ENCODE assay signal across 14 cellular contexts in genomic region chr2:149611100-149611820, GRCh38. TPM values are rescaled to one million over a fixed set of nuclear protein-coding genes. Genes with fewer than 3 reads are reported as not detected.
DNase-seq lines count a peak whose midpoint lies in the region; ATAC-seq and TF ChIP-seq lines count a peak whose summit lies in the region.
"Had no signal": no experiment of that assay in that cellular context is flagged by ENCODE, and none has a peak within 500 bp of the region (broad histone marks: within the 10 kb centered on the region; RNA-seq: fewer than 3 reads in every experiment).

No MANE protein-coding gene starts in this region.

- no CpG with 5 or more reads among the region's 7 CpGs for WGBS in mesendoderm (ENCODE audit: extremely low coverage, insufficient coverage, low lambda C conversion rate)
- 70 to 85% (median 79%) methylated on average over 7 of the region's 7 CpGs for WGBS in stomach, 5 donors

- H3K4ac ChIP-seq in mesendoderm (ENCODE audit: low read depth, low read length), result no peak overlapping the region

- no peaks in the 10 kb centered on the region for H3K79me1 ChIP-seq in mesendoderm (ENCODE audit: low read length)

- no peak for DNase-seq in Caco-2
- peak; percentile 88 for DNase-seq in NCI-H1694 (lab: John Stamatoyannopoulos, UW)
- peak; percentile 64 for DNase-seq in mesendoderm
- no peak for DNase-seq in MG63
- no peak for DNase-seq in stomach
- DNase-seq in central memory CD4-positive, alpha-beta T cell, result no peak
- DNase-seq: activated CD4-positive, alpha-beta T cell treated with anti-CD3 and anti-CD28 coated beads for 36 hours; activated naive CD4-positive, alpha-beta T cell treated with anti-CD3 and anti-CD28 coated beads, Interleukin-2, amount 10 ng/mL, durations not matched to agents 7 days and 5 days; Calu3; effector CD4-positive, alpha-beta T cell; occipital lobe; SHP77 had no signal

- H3K27me3 ChIP-seq in Caco-2 (replicated peaks; ENCODE audit: control insufficient read depth, insufficient read depth, low read length), result no peaks in the 10 kb centered on the region
- no peaks in the 10 kb centered on the region for H3K27me3 ChIP-seq in mesendoderm (ENCODE audit: insufficient read depth, low read length, poor library complexity)
- no peaks in the 10 kb centered on the region for H3K27me3 ChIP-seq in MG63
- no peaks in the 10 kb centered on the region for H3K27me3 ChIP-seq in stomach

- no peak for TF ChIP-seq EP300 in stomach (IDR thresholded peaks at IDR 0.05)

- BruUV-seq in Caco-2 (replicated peaks; lab: Mats Ljungman, UMichigan), result no TSS peak

- H3K4me3 Mint-ChIP-seq in Caco-2 (ENCODE audit: unreplicated experiment) (no peak overlapping the region), brain (peak overlapping the region in 1 of 5 experiments; percentile 6)
- H3K4me3 Mint-ChIP-seq: activated CD4-positive, alpha-beta T cell treated with anti-CD3 and anti-CD28 coated beads for 36 hours; activated naive CD4-positive, alpha-beta T cell treated with anti-CD3 and anti-CD28 coated beads, Interleukin-2, amount 10 ng/mL, durations not matched to agents 7 days and 5 days had no signal

- no peaks in the 10 kb centered on the region for H3K36me3 Mint-ChIP-seq in Caco-2 (ENCODE audit: insufficient read depth, unreplicated experiment)
- H3K36me3 Mint-ChIP-seq in brain, result peaks cover 9% of the 10 kb centered on the region
- H3K36me3 Mint-ChIP-seq: activated naive CD4-positive, alpha-beta T cell treated with anti-CD3 and anti-CD28 coated beads, Interleukin-2, amount 10 ng/mL, durations not matched to agents 7 days and 5 days had no signal

- H4K8ac ChIP-seq in mesendoderm (ENCODE audit: low read depth, low read length), result no peak overlapping the region

- no peak overlapping the region for H2BK120ac ChIP-seq in mesendoderm (ENCODE audit: low read depth, low read length)

- no peak for TF ChIP-seq POLR2A in stomach (IDR thresholded peaks at IDR 0.05)

- H2BK15ac ChIP-seq in mesendoderm (replicated peaks; ENCODE audit: low read depth), result no peak overlapping the region

- H2BK5ac ChIP-seq in mesendoderm (ENCODE audit: low read length), result no peak overlapping the region

- peaks cover 20% of the 10 kb centered on the region for H3K4me1 ChIP-seq in Caco-2
- H3K4me1 ChIP-seq in mesendoderm (ENCODE audit: control insufficient read depth, low read depth, low read length), result no peaks in the 10 kb centered on the region
- H3K4me1 ChIP-seq in stomach, result peaks cover 4 to 15% (median 11%) of the 10 kb centered on the region in 4 donors

- H3K4me2 ChIP-seq in mesendoderm (ENCODE audit: low read length), result no peak overlapping the region

- no peak overlapping the region for H2AK5ac ChIP-seq in mesendoderm (ENCODE audit: low read length)

- no peaks in the 10 kb centered on the region for H3K9me3 ChIP-seq in Caco-2
- no peaks in the 10 kb centered on the region; the same call in 1 of the 2 replicates for H3K9me3 ChIP-seq in MG63
- no peaks in the 10 kb centered on the region for H3K9me3 ChIP-seq in stomach

- no peak overlapping the region for H4K5ac ChIP-seq in mesendoderm (ENCODE audit: low read length)

- no peak overlapping the region for H3K9ac ChIP-seq in mesendoderm (ENCODE audit: low read length)

- POLR2A ChIA-PET in Caco-2 (lab: Charles Lee), result no interaction called here

- H3K36me3 ChIP-seq in Caco-2 (ENCODE audit: control insufficient read depth, insufficient read depth, low read length) (no peaks in the 10 kb centered on the region), mesendoderm (ENCODE audit: control insufficient read depth, insufficient read depth, low read length) (no peaks in the 10 kb centered on the region), MG63 (no peaks in the 10 kb centered on the region), stomach (no peaks in the 10 kb centered on the region)

- no peak for ATAC-seq in GM21737 (IDR thresholded peaks at IDR 0.05; ENCODE audit: unreplicated experiment)
- ATAC-seq: activated CD4-positive, alpha-beta T cell treated with anti-CD3 and anti-CD28 coated beads for 36 hours had no signal

- intact Hi-C loops in Caco-2 (cut with micrococcal nuclease; ENCODE audit: unreplicated experiment) (loop anchor here (5.0 kb wide), 2 partner anchors 41 to 106 kb away; no protein-coding TSS in a partner anchor), stomach (cut with DNase I; ENCODE audit: low total_unique reads) (no loop called here)

- no peaks in the 10 kb centered on the region for H3K79me2 ChIP-seq in mesendoderm (ENCODE audit: control insufficient read depth, insufficient read depth, low read length)

- peak overlapping the region; percentile 54 for H3K27ac Mint-ChIP-seq in Caco-2 (ENCODE audit: unreplicated experiment)
- H3K27ac Mint-ChIP-seq in brain, result peak overlapping the region in 3 of 5 experiments; percentile 3 to 46 (median 4)
- H3K27ac Mint-ChIP-seq: activated CD4-positive, alpha-beta T cell treated with anti-CD3 and anti-CD28 coated beads for 36 hours; activated naive CD4-positive, alpha-beta T cell treated with anti-CD3 and anti-CD28 coated beads, Interleukin-2, amount 10 ng/mL, durations not matched to agents 7 days and 5 days had no signal

- H3K27me3 Mint-ChIP-seq in Caco-2 (ENCODE audit: insufficient read depth, unreplicated experiment) (no peaks in the 10 kb centered on the region), brain (no peaks in the 10 kb centered on the region)

- no peak overlapping the region for H3K18ac ChIP-seq in mesendoderm (ENCODE audit: low read length)

- H3K27ac ChIP-seq in mesendoderm (ENCODE audit: low read depth, low read length) (no peak overlapping the region), stomach (no peak overlapping the region)

- TF ChIP-seq CTCF in Caco-2 (IDR thresholded peaks at IDR 0.05; ENCODE audit: insufficient read depth in 1 of 2, low read depth in 1 of 2, low read length in 1 of 2, severe bottlenecking in 1 of 2, unreplicated experiment in 1 of 2), result peak in 1 of 2 experiments; percentile 5
- peak; percentile 46 to 51 for TF ChIP-seq CTCF in brain (conservative IDR thresholded peaks at IDR 0.05)
- no peak for TF ChIP-seq CTCF in stomach (IDR thresholded peaks at IDR 0.05)

- H3K9me3 Mint-ChIP-seq in Caco-2 (ENCODE audit: unreplicated experiment), result peaks cover 4% of the 10 kb centered on the region
- peaks cover 0 to 16% (median 7%) of the 10 kb centered on the region in 5 experiments for H3K9me3 Mint-ChIP-seq in brain
- H3K9me3 Mint-ChIP-seq: activated naive CD4-positive, alpha-beta T cell treated with anti-CD3 and anti-CD28 coated beads, Interleukin-2, amount 10 ng/mL, durations not matched to agents 7 days and 5 days had no signal

- CTCF ChIA-PET in Caco-2 (lab: Charles Lee), result no interaction called here

- H3K4me1 Mint-ChIP-seq in Caco-2 (ENCODE audit: low read depth, unreplicated experiment), result peaks cover 24% of the 10 kb centered on the region
- H3K4me1 Mint-ChIP-seq in brain, result peaks cover 37% of the 10 kb centered on the region
- H3K4me1 Mint-ChIP-seq: activated CD4-positive, alpha-beta T cell treated with anti-CD3 and anti-CD28 coated beads for 36 hours; activated naive CD4-positive, alpha-beta T cell treated with anti-CD3 and anti-CD28 coated beads, Interleukin-2, amount 10 ng/mL, durations not matched to agents 7 days and 5 days had no signal

- no peak overlapping the region for H3K56ac ChIP-seq in mesendoderm (ENCODE audit: low read length)

- H3K4me3 ChIP-seq in Caco-2 (ENCODE audit: low read depth, low read length) (no peak overlapping the region), mesendoderm (ENCODE audit: low read length) (no peak overlapping the region), MG63 (no peak overlapping the region), stomach (no peak overlapping the region)

- no peak overlapping the region for H3K23ac ChIP-seq in mesendoderm (ENCODE audit: low read length)

RNA-seq across cellular contexts. Expression of gene MMADHC, which starts 23.7 kb away (rescaled TPM):
- total RNA-seq in Caco-2 (2022) (125 and 132 TPM in 2 replicates), stomach (100 to 1,000 TPM in 1 of 5 donors, 10 to 100 TPM in 4; 34.1 to 129 (median 61.8) TPM)
- polyA plus RNA-seq in brain (ENCODE audit: insufficient read depth, low read depth, low replicate concordance) (45.5 TPM), stomach (100 to 1,000 TPM in 1 of 3 donors, 10 to 100 TPM in 2; 64.2 to 116 (median 82.7) TPM)
- polyA plus RNA-seq in mesendoderm (2013, experiment 1 of 2), result 109 TPM
- 108 TPM for polyA plus RNA-seq in mesendoderm (2013, experiment 2 of 2)
- 207 and 282 TPM in 2 replicates for total RNA-seq in MG63 (2014; rRNA removed; shearing (Covaris generic); ENCODE audit: low replicate concordance)

Comparison
In these comparisons a context has a peak if more than half of its experiments do, and no peak if none do; other contexts are left out.
1. DNase-seq: peak in NCI-H1694 (single experiment) and mesendoderm (single experiment); none in Caco-2 (0 of 2), MG63 (single experiment), stomach (single experiment) and central memory CD4-positive, alpha-beta T cell (single experiment).
2. CTCF ChIP-seq: peak in brain (2 of 2); none in stomach (0 of 7).